8 cellular contexts compared by ENCODE assay signal in the genomic region with DNA sequence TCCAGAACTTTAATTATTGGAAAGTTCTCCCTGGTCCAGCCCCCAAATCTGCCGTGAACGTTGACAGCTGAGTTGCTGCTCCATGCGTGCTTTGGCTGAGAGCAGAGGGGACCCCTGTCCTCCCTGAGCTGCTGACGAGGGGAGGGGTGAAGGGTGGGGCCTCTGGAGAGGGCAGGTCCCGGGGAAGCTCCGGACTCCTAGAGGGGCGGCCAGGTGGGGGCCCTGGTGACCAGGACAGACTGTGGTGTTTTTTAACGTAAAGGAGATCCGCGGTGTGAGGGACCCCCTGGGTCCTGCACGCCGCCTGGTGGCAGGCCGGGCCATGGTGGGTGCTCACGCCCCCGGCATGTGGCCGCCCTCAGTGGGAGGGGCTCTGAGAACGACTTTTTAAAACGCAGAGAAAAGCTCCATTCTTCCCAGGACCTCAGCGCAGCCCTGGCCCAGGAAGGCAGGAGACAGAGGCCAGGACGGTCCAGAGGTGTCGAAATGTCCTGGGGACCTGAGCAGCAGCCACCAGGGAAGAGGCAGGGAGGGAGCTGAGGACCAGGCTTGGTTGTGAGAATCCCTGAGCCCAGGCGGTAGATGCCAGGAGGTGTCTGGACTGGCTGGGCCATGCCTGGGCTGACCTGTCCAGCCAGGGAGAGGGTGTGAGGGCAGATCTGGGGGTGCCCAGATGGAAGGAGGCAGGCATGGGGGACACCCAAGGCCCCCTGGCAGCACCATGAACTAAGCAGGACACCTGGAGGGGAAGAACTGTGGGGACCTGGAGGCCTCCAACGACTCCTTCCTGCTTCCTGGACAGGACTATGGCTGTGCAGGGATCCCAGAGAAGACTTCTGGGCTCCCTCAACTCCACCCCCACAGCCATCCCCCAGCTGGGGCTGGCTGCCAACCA. TPM values are rescaled to one million over a fixed set of nuclear protein-coding genes. Genes with fewer than 3 reads are reported as not detected.
DNase-seq lines count a peak whose midpoint lies in the region; TF ChIP-seq lines count a peak whose summit lies in the region.

MC1R (plus strand) TSS at position 410 of the 895 bp plus-strand sequence; CDS start at position 807, 397 bp downstream.

- no peak for TF ChIP-seq POLR2A in adrenal gland (IDR thresholded peaks at IDR 0.05)
- TF ChIP-seq POLR2A in lower leg skin (IDR thresholded peaks at IDR 0.05), result no peak

- H3K27me3 ChIP-seq in adrenal gland, result no peaks in the 10 kb centered on the region
- peaks cover under 1% of the 10 kb centered on the region for H3K27me3 ChIP-seq in hepatocyte

- H3K36me3 ChIP-seq in adrenal gland (replicated peaks in 1 of 2) (no peaks in the 10 kb centered on the region), hepatocyte (replicated peaks; ENCODE audit: insufficient read depth, low read depth) (no peaks in the 10 kb centered on the region)

- H3K27me3 Mint-ChIP-seq in stimulated activated naive CD8-positive, alpha-beta T cell treated with anti-CD3 and anti-CD28 coated beads, Interleukin-15, Interleukin-2, amounts not matched to agents 100 ng/mL and 50 ng/mL, for 24 hours, result peaks cover 33% of the 10 kb centered on the region

- peaks cover 53% of the 10 kb centered on the region for H3K4me1 Mint-ChIP-seq in stimulated activated naive CD8-positive, alpha-beta T cell treated with anti-CD3 and anti-CD28 coated beads, Interleukin-15, Interleukin-2, amounts not matched to agents 100 ng/mL and 50 ng/mL, for 24 hours (ENCODE audit: low read depth)

- H3K4me3 Mint-ChIP-seq in stimulated activated naive CD8-positive, alpha-beta T cell treated with anti-CD3 and anti-CD28 coated beads, Interleukin-15, Interleukin-2, amounts not matched to agents 100 ng/mL and 50 ng/mL, for 24 hours, result peak within 1 kb of the TSS; percentile 60

- peaks cover 4% of the 10 kb centered on the region for H3K36me3 Mint-ChIP-seq in stimulated activated naive CD8-positive, alpha-beta T cell treated with anti-CD3 and anti-CD28 coated beads, Interleukin-15, Interleukin-2, amounts not matched to agents 100 ng/mL and 50 ng/mL, for 24 hours (ENCODE audit: low read depth)

- intact Hi-C loops in adrenal gland (cut with DNase I), result no loop called here
- intact Hi-C loops in lower leg skin (cut with DNase I; ENCODE audit: low total_unique reads), result no loop called here

- H3K4me1 ChIP-seq in adrenal gland (replicated peaks in 1 of 2) (peaks cover 28 to 48% of the 10 kb centered on the region in 2 donors), hepatocyte (ENCODE audit: insufficient read depth) (peaks cover 23% of the 10 kb centered on the region)

- peak in 4 of 6 experiments; percentile 21 to 47 (median 42) for TF ChIP-seq CTCF in adrenal gland (IDR thresholded peaks at IDR 0.05)
- TF ChIP-seq CTCF in hepatocyte (IDR thresholded peaks at IDR 0.05; ENCODE audit: poor library complexity), result peak; percentile 50
- TF ChIP-seq CTCF in lower leg skin (IDR thresholded peaks at IDR 0.05), result no peak

- H3K79me2 ChIP-seq in hepatocyte, result peaks cover 2% of the 10 kb centered on the region

- peak within 1 kb of the TSS; percentile 94 for H3K4me2 ChIP-seq in hepatocyte

- H2AFZ ChIP-seq in hepatocyte, result peak within 1 kb of the TSS; percentile 69

- H3K4me3 ChIP-seq in adrenal gland (peak within 1 kb of the TSS in 1 of 4 donors; percentile 44), hepatocyte (peak within 1 kb of the TSS; percentile 23), lower leg skin (ENCODE audit: low read depth, poor library complexity, severe bottlenecking) (no peak within 1 kb of the TSS)

- H3K9me3 Mint-ChIP-seq in stimulated activated naive CD8-positive, alpha-beta T cell treated with anti-CD3 and anti-CD28 coated beads, Interleukin-15, Interleukin-2, amounts not matched to agents 100 ng/mL and 50 ng/mL, for 24 hours, result no peaks in the 10 kb centered on the region

- H3K9me3 ChIP-seq in adrenal gland (replicated peaks in 1 of 3) (no peaks in the 10 kb centered on the region), hepatocyte (ENCODE audit: low read depth) (no peaks in the 10 kb centered on the region)

- no peaks in the 10 kb centered on the region for H3K9me2 ChIP-seq in hepatocyte (replicated peaks; ENCODE audit: insufficient read depth)

- peak within 1 kb of the TSS; percentile 61 for H3K27ac Mint-ChIP-seq in stimulated activated naive CD8-positive, alpha-beta T cell treated with anti-CD3 and anti-CD28 coated beads, Interleukin-15, Interleukin-2, amounts not matched to agents 100 ng/mL and 50 ng/mL, for 24 hours

- peak; percentile 41 for DNase-seq in stimulated activated CD4-positive, alpha-beta T cell treated with anti-CD3 and anti-CD28 coated beads, Interleukin-15, amount 100 ng/mL, for 24 hours
- no peak for DNase-seq in stimulated activated CD4-positive, alpha-beta T cell treated with anti-CD3 and anti-CD28 coated beads, Interleukin-2, amount 100 ng/mL, for 48 hours
- DNase-seq in NCI-H1105 (lab: John Stamatoyannopoulos, UW), result peak; percentile 10
- peak in 1 of 7 donors; percentile 36 for DNase-seq in adrenal gland
- DNase-seq in hepatocyte (ENCODE audit: low spot score), result peak; percentile 72
- DNase-seq in lower leg skin (ENCODE audit: low spot score in 2 of 2), result no peak
- no peak for DNase-seq in KG1 (lab: John Stamatoyannopoulos, UW)

- no peaks in the 10 kb centered on the region for H4K20me1 ChIP-seq in hepatocyte (ENCODE audit: insufficient read depth, poor library complexity, severe bottlenecking)

- WGBS in adrenal gland, 4 donors, result 2 to 16% (median 13%) methylated on average over 7 to 23 of the region's 23 CpGs
- WGBS in hepatocyte (ENCODE audit: low lambda C conversion rate, missing lambda C conversion rate), result 13% methylated on average over 22 of the region's 23 CpGs
- 6 to 15% methylated on average over 14 of the region's 23 CpGs for WGBS in lower leg skin, 2 donors

- H3K27ac ChIP-seq in adrenal gland, result peak within 1 kb of the TSS in 2 of 5 donors; percentile 54 to 75
- peak within 1 kb of the TSS; percentile 47 for H3K27ac ChIP-seq in hepatocyte

RNA-seq across cellular contexts. Expression of gene MC1R, which starts in this region (rescaled TPM):
- total RNA-seq in adrenal gland (1 to 10 TPM in 7 of 8 donors, under 1 TPM in 1; 0.72 to 8.2 (median 5.7) TPM), hepatocyte (4.2 and 4.5 TPM in 2 replicates), lower leg skin (1 to 10 TPM; 3.4 to 6.5 (median 4.5) TPM)
- polyA plus RNA-seq in adrenal gland (10 to 100 TPM in 2 of 3 donors, under 1 TPM in 1; 0.55 to 20.4 (median 10.0) TPM), hepatocyte (3.4 and 4.8 TPM in 2 replicates)

Comparison
In these comparisons a context has a peak if more than half of its experiments do, and no peak if none do; other contexts are left out.
1. DNase-seq: peak in stimulated activated CD4-positive, alpha-beta T cell treated with anti-CD3 and anti-CD28 coated beads, Interleukin-15, amount 100 ng/mL, for 24 hours (single experiment), NCI-H1105 (single experiment) and hepatocyte (single experiment); none in stimulated activated CD4-positive, alpha-beta T cell treated with anti-CD3 and anti-CD28 coated beads, Interleukin-2, amount 100 ng/mL, for 48 hours (0 of 2), lower leg skin (0 of 2) and KG1 (single experiment).
2. CTCF ChIP-seq: peak in adrenal gland (4 of 6) and hepatocyte (single experiment); none in lower leg skin (0 of 3).